In genomic region chr17:40361925-40362695, GRCh38 we compare ENCODE assay signal across 8 cellular contexts. TPM values are rescaled to one million over a fixed set of nuclear protein-coding genes. Genes with fewer than 3 reads are reported as not detected.
DNase-seq lines count a peak whose midpoint lies in the region; ATAC-seq, FAIRE-seq and TF ChIP-seq lines count a peak whose summit lies in the region.

No MANE protein-coding gene starts in this region.

- TF ChIP-seq CTCF in A549 (IDR thresholded peaks at IDR 0.05) (no peak), liver (IDR thresholded peaks at IDR 0.05; ENCODE audit: low read depth, low read length, missing input control) (no peak)

- in situ Hi-C loops in HAP-1 (cut with MboI; ENCODE audit: low sequenced_read_pairs), result loop anchor here (5.0 kb wide), 1 partner anchor 170 kb away; no protein-coding TSS in a partner anchor

- H3K4me1 ChIP-seq in A549 (peaks cover 30% of the 10 kb centered on the region), HAP-1 (peaks cover 2% of the 10 kb centered on the region; the same call in 1 of the 2 replicates), liver (ENCODE audit: control insufficient read depth in 4 of 4, insufficient read depth in 4 of 4, low read length in 3 of 4) (peaks cover 3 to 29% (median 19%) of the 10 kb centered on the region in 4 donors)

- CTCF ChIA-PET in A549 (lab: Yijun Ruan, JAX), result interaction anchor here (0.6 to 40.3 kb wide), 41 partner anchors 9 to 1316 kb away, joined by 3 to 2395 read pairs (median 4); partner anchors contain the start of genes CDC6, RARA, TOP2A and WIPF2
- CTCF ChIA-PET in activated CD8-positive, alpha-beta T cell treated with anti-CD3 and anti-CD28 coated beads, Interleukin-2, amount 10 ng/mL, durations not matched to agents 7 days and 5 days (lab: Charles Lee), result interaction anchor here (0.5 to 14.0 kb wide), 39 partner anchors 10 to 1614 kb away, joined by 3 to 187 read pairs (median 4); partner anchors contain the start of genes IGFBP4, PCGF2, TOP2A and WIPF2

- H3K27me3 ChIP-seq in HAP-1 (ENCODE audit: low read depth) (no peaks in the 10 kb centered on the region), liver (ENCODE audit: control insufficient read depth in 4 of 4, insufficient read depth in 4 of 4, low read length in 3 of 4) (no peaks in the 10 kb centered on the region)

- WGBS in A549 (ENCODE audit: missing lambda C conversion rate), result 79% methylated on average over 21 of the region's 24 CpGs
- WGBS in liver, result 79% methylated on average over 24 of the region's 24 CpGs

- TF ChIP-seq POLR2A in A549 (IDR thresholded peaks at IDR 0.05; ENCODE audit: low read length), result no peak

- H3K9me3 ChIP-seq in A549 (no peaks in the 10 kb centered on the region), HAP-1 (no peaks in the 10 kb centered on the region), liver (ENCODE audit: control insufficient read depth in 4 of 4, low read length in 3 of 4) (no peaks in the 10 kb centered on the region)

- peak overlapping the region; percentile 84 to 95 for H3K27ac ChIP-seq in A549
- no peak overlapping the region for H3K27ac ChIP-seq in liver (ENCODE audit: low read depth in 1 of 2, low read length in 2 of 2)

- peak; percentile 23 for FAIRE-seq in A549 (lab: Jason Lieb, UNC)

- no peaks in the 10 kb centered on the region for H3K9me3 Mint-ChIP-seq in activated CD8-positive, alpha-beta T cell treated with anti-CD3 and anti-CD28 coated beads, Interleukin-2, amount 10 ng/mL, durations not matched to agents 7 days and 5 days (ENCODE audit: insufficient read depth)

- no peaks in the 10 kb centered on the region for H3K36me3 ChIP-seq in HAP-1 (replicated peaks)
- H3K36me3 ChIP-seq in liver (ENCODE audit: control insufficient read depth in 4 of 4, insufficient read depth in 3 of 4, low read depth in 1 of 4, low read length in 3 of 4), result no peaks in the 10 kb centered on the region

- H3K4me3 Mint-ChIP-seq in activated CD8-positive, alpha-beta T cell treated with anti-CD3 and anti-CD28 coated beads, Interleukin-2, amount 10 ng/mL, durations not matched to agents 7 days and 5 days, result peak overlapping the region; percentile 61

- H3K4me1 Mint-ChIP-seq in activated CD8-positive, alpha-beta T cell treated with anti-CD3 and anti-CD28 coated beads, Interleukin-2, amount 10 ng/mL, durations not matched to agents 7 days and 5 days (ENCODE audit: low read depth), result peaks cover 39% of the 10 kb centered on the region

- DNase-seq in A549 (ENCODE audit: low read depth in 1 of 2, low spot score in 1 of 2) (no peak), HAP-1 (ENCODE audit: low spot score in 2 of 2) (no peak), SHP77 (lab: John Stamatoyannopoulos, UW) (no peak), NCI-H345 (lab: John Stamatoyannopoulos, UW) (no peak)
- DNase-seq in activated CD8-positive, alpha-beta T cell treated with anti-CD3 and anti-CD28 coated beads, Interleukin-2, amount 10 ng/mL, durations not matched to agents 7 days and 5 days, result no peak

- H3K4me2 ChIP-seq in A549, result peak overlapping the region; percentile 98

- TF ChIP-seq RAD21 in A549 (conservative IDR thresholded peaks at IDR 0.05 in 1 of 2, IDR thresholded peaks at IDR 0.05 in 1 of 2) (no peak), liver (IDR thresholded peaks at IDR 0.05) (no peak)

- H3K4me3 ChIP-seq in A549, result peak overlapping the region; percentile 61
- H3K4me3 ChIP-seq in HAP-1, result peak overlapping the region; percentile 33
- peak overlapping the region in 2 of 3 donors; percentile 55 to 66 for H3K4me3 ChIP-seq in liver (ENCODE audit: low read depth in 1 of 3, low read length in 3 of 3)

- ATAC-seq in A549, result peak; percentile 39 to 56
- peak; percentile 14 for ATAC-seq in activated CD8-positive, alpha-beta T cell treated with anti-CD3 and anti-CD28 coated beads, Interleukin-2, amount 10 ng/mL, durations not matched to agents 7 days and 5 days
- no peak for ATAC-seq in HG02571 (IDR thresholded peaks at IDR 0.05; ENCODE audit: unreplicated experiment)
- ATAC-seq in GM18870 (IDR thresholded peaks at IDR 0.05; ENCODE audit: unreplicated experiment), result no peak

- no peak overlapping the region for H3K27ac Mint-ChIP-seq in activated CD8-positive, alpha-beta T cell treated with anti-CD3 and anti-CD28 coated beads, Interleukin-2, amount 10 ng/mL, durations not matched to agents 7 days and 5 days

- no peak overlapping the region for H3K9ac ChIP-seq in liver (ENCODE audit: low read depth in 1 of 2, low read length in 2 of 2)

- POLR2A ChIA-PET in A549 (lab: Yijun Ruan, JAX), result interaction anchor here (0.6 to 2.1 kb wide), 21 partner anchors 10 to 1920 kb away, joined by 3 to 14 read pairs (median 4); partner anchors contain the start of genes EIF1, IGFBP4 and TOP2A
- POLR2A ChIA-PET in activated CD8-positive, alpha-beta T cell treated with anti-CD3 and anti-CD28 coated beads, Interleukin-2, amount 10 ng/mL, durations not matched to agents 7 days and 5 days (lab: Charles Lee), result interaction anchor here (0.6 to 2.2 kb wide), 12 partner anchors 11 to 186 kb away, joined by 3 to 12 read pairs (median 3); no protein-coding TSS in a partner anchor

- no peak for TF ChIP-seq EP300 in A549 (IDR thresholded peaks at IDR 0.05)

- peaks cover 5% of the 10 kb centered on the region for H3K36me3 Mint-ChIP-seq in activated CD8-positive, alpha-beta T cell treated with anti-CD3 and anti-CD28 coated beads, Interleukin-2, amount 10 ng/mL, durations not matched to agents 7 days and 5 days (ENCODE audit: low read depth)

- peaks cover 13% of the 10 kb centered on the region for H3K27me3 Mint-ChIP-seq in activated CD8-positive, alpha-beta T cell treated with anti-CD3 and anti-CD28 coated beads, Interleukin-2, amount 10 ng/mL, durations not matched to agents 7 days and 5 days (ENCODE audit: low read depth)

TF ChIP-seq in A549, 52 proteins besides CTCF, POLR2A, EP300 and RAD21:
- TF ChIP-seq KDM1A (IDR thresholded peaks at IDR 0.05; ENCODE audit: low read depth) (peak; percentile 61), CBX8 (IDR thresholded peaks at IDR 0.05) (no peak)

TF ChIP-seq in liver, 16 proteins besides CTCF, POLR2A, EP300 and RAD21 (continues in another document):
- TF ChIP-seq ZBTB33 (IDR thresholded peaks at IDR 0.05) (no peak), ATF3 (IDR thresholded peaks at IDR 0.05) (no peak), RXRA (IDR thresholded peaks at IDR 0.05) (no peak), MAX (IDR thresholded peaks at IDR 0.05) (no peak), GABPA (IDR thresholded peaks at IDR 0.05 in 1 of 2, conservative IDR thresholded peaks at IDR 0.05 in 1 of 2) (no peak), YY1 (IDR thresholded peaks at IDR 0.05) (no peak), FOXA2 (IDR thresholded peaks at IDR 0.05) (no peak), HNF4A (conservative IDR thresholded peaks at IDR 0.05) (no peak)

RNA-seq across cellular contexts. Expression of gene GJD3, which starts 2.4 kb away (rescaled TPM):
- 0.09 TPM in 1 of 2 replicates, not detected in the other for polyA plus RNA-seq in A549 (2011; rRNA removed)
- polyA plus RNA-seq in A549 (2012; cell fraction: cytosol; rRNA removed), result 0.21 and 0.41 TPM in 2 replicates
- polyA plus RNA-seq in A549 (2012; cell fraction: nucleus; rRNA removed), result 0.36 and 0.82 TPM in 2 replicates
- polyA plus RNA-seq in A549 (2017; fragmentation: RNase III; extraction: RNeasy Plus Mini Kit Qiagen cat#74134 plus additional on column Dnase treatment), result 0.40 to 1.2 TPM (median 0.70 TPM) in 3 replicates
- polyA minus RNA-seq in A549 (2011; rRNA and poly(A)+ RNA removed), result not detected in 2 replicates
- total RNA-seq in activated CD8-positive, alpha-beta T cell treated with anti-CD3 and anti-CD28 coated beads, Interleukin-2, amount 10 ng/mL, durations not matched to agents 7 days and 5 days, result under 1 TPM in 1 of 2 experiments, not detected in 1; 0.29 TPM
- total RNA-seq in liver, result under 1 TPM; 0.47 to 0.59 TPM
- polyA plus RNA-seq in liver, result under 1 TPM in 1 of 2 donors, not detected in 1; 0.48 TPM

RNA-seq across cellular contexts. Expression of gene RARA, which starts 53.1 kb away (rescaled TPM):
- polyA plus RNA-seq in A549 (2011; rRNA removed) (8.6 and 9.9 TPM in 2 replicates), A549 (2017; fragmentation: RNase III; extraction: RNeasy Plus Mini Kit Qiagen cat#74134 plus additional on column Dnase treatment) (17.2 to 18.5 TPM (median 17.9 TPM) in 3 replicates), liver (10 to 100 TPM in 1 of 2 donors, 1 to 10 TPM in 1; 6.6 to 26.2 TPM)
- polyA plus RNA-seq in A549 (2012; cell fraction: cytosol; rRNA removed), result 6.5 and 11.0 TPM in 2 replicates
- polyA plus RNA-seq in A549 (2012; cell fraction: nucleus; rRNA removed), result 17.6 and 21.1 TPM in 2 replicates
- 11.6 and 12.9 TPM in 2 replicates for polyA minus RNA-seq in A549 (2011; rRNA and poly(A)+ RNA removed)
- total RNA-seq in activated CD8-positive, alpha-beta T cell treated with anti-CD3 and anti-CD28 coated beads, Interleukin-2, amount 10 ng/mL, durations not matched to agents 7 days and 5 days, result 10 to 100 TPM; 61.1 to 63.2 TPM
- total RNA-seq in liver, result 10 to 100 TPM in 1 of 2 donors, 1 to 10 TPM in 1; 8.7 to 12.9 TPM

RNA-seq across cellular contexts. Expression of gene TOP2A, which starts 55.6 kb away (rescaled TPM):
- 273 and 416 TPM in 2 replicates for polyA plus RNA-seq in A549 (2011; rRNA removed)
- polyA plus RNA-seq in A549 (2012; cell fraction: cytosol; rRNA removed), result 78.4 and 82.0 TPM in 2 replicates
- 75.2 and 121 TPM in 2 replicates for polyA plus RNA-seq in A549 (2012; cell fraction: nucleus; rRNA removed)
- 210 to 241 TPM (median 226 TPM) in 3 replicates for polyA plus RNA-seq in A549 (2017; fragmentation: RNase III; extraction: RNeasy Plus Mini Kit Qiagen cat#74134 plus additional on column Dnase treatment)
- polyA minus RNA-seq in A549 (2011; rRNA and poly(A)+ RNA removed), result 83.1 and 83.3 TPM in 2 replicates
- total RNA-seq in activated CD8-positive, alpha-beta T cell treated with anti-CD3 and anti-CD28 coated beads, Interleukin-2, amount 10 ng/mL, durations not matched to agents 7 days and 5 days, result 100 to 1,000 TPM; 517 to 567 TPM
- total RNA-seq in liver, result 100 to 1,000 TPM in 1 of 2 donors, under 1 TPM in 1; 0.08 to 102 TPM
- polyA plus RNA-seq in liver, result 1 to 10 TPM; 1.9 to 5.2 TPM

Comparison
In these comparisons a context has a peak if more than half of its experiments do, and no peak if none do; other contexts are left out.
1. ATAC-seq: peak in A549 (2 of 2) and activated CD8-positive, alpha-beta T cell treated with anti-CD3 and anti-CD28 coated beads, Interleukin-2, amount 10 ng/mL, durations not matched to agents 7 days and 5 days (single experiment); none in HG02571 (single experiment) and GM18870 (single experiment).
2. H3K27ac ChIP-seq: peak in A549 (2 of 2); none in liver (0 of 2).
3. RNA of gene RARA, which starts 53.1 kb away (total RNA-seq): 61.1 to 63.2 TPM in activated CD8-positive, alpha-beta T cell treated with anti-CD3 and anti-CD28 coated beads, Interleukin-2, amount 10 ng/mL, durations not matched to agents 7 days and 5 days; 8.7 to 12.9 TPM in liver; every median in the first group is over 4 times any median in the second.
4. RNA of gene TOP2A, which starts 55.6 kb away (total RNA-seq): 517 to 567 TPM in activated CD8-positive, alpha-beta T cell treated with anti-CD3 and anti-CD28 coated beads, Interleukin-2, amount 10 ng/mL, durations not matched to agents 7 days and 5 days; 0.08 to 102 TPM in liver; every median in the first group is over 4 times any median in the second.
5. Peak in every context shown above with its lines, with median percentiles within 50 percentile points of each other: H3K4me3 ChIP-seq.